Comparison of ENCODE assay signal across 8 cellular contexts in genomic region chr3:194139085-194139976, GRCh38. TPM values are rescaled to one million over a fixed set of nuclear protein-coding genes. Genes with fewer than 3 reads are reported as not detected.
DNase-seq lines count a peak whose midpoint lies in the region; ATAC-seq and TF ChIP-seq lines count a peak whose summit lies in the region.

No MANE protein-coding gene starts in this region.

- H3K9me3 ChIP-seq in liver (ENCODE audit: control insufficient read depth in 4 of 4, low read length in 3 of 4) = no peaks in the 10 kb centered on the region

- H3K36me3 ChIP-seq in liver (ENCODE audit: control insufficient read depth in 4 of 4, insufficient read depth in 3 of 4, low read depth in 1 of 4, low read length in 3 of 4) = peaks cover 0 to 7% (median 0%) of the 10 kb centered on the region in 4 donors

- peaks cover 10 to 48% (median 28%) of the 10 kb centered on the region in 4 donors for H3K4me1 ChIP-seq in liver (ENCODE audit: control insufficient read depth in 4 of 4, insufficient read depth in 4 of 4, low read length in 3 of 4)

- no peaks in the 10 kb centered on the region for H3K27me3 ChIP-seq in liver (ENCODE audit: control insufficient read depth in 4 of 4, insufficient read depth in 4 of 4, low read length in 3 of 4)

- TF ChIP-seq CTCF in liver (IDR thresholded peaks at IDR 0.05; ENCODE audit: low read depth, low read length, missing input control) = no peak

- 22% methylated on average over 25 of the region's 25 CpGs for WGBS in liver

- ATAC-seq in GM18867 (IDR thresholded peaks at IDR 0.05; ENCODE audit: unreplicated experiment) (no peak), GM18873 (IDR thresholded peaks at IDR 0.05; ENCODE audit: low FRiP score, unreplicated experiment) (no peak)

- DNase-seq in DMS79 treated with DMSO at 0.1 percent for 48 hours (lab: John Stamatoyannopoulos, UW) (peak; percentile 86), NCI-H2029 treated with DMSO at 0.1 percent for 48 hours (lab: John Stamatoyannopoulos, UW) (peak; percentile 68), caudate nucleus (lab: John Stamatoyannopoulos, UW) (peak in 2 of 61 donors; percentile 5 to 18), Ammon's horn (ENCODE audit: low spot score) (no peak), NOMO-1 (lab: John Stamatoyannopoulos, UW; ENCODE audit: unreplicated experiment in 2 of 2) (no peak)

- H3K27ac ChIP-seq in caudate nucleus (ENCODE audit: low read depth, low read length) (peak overlapping the region; percentile 14), liver (ENCODE audit: low read depth in 1 of 2, low read length in 2 of 2) (peak overlapping the region; percentile 87 to 92)

- no peak for TF ChIP-seq RAD21 in liver (IDR thresholded peaks at IDR 0.05)

- peak overlapping the region in 1 of 3 donors; percentile 89 for H3K4me3 ChIP-seq in liver (ENCODE audit: low read depth in 1 of 3, low read length in 3 of 3)

- H3K9ac ChIP-seq in liver (ENCODE audit: low read depth in 1 of 2, low read length in 2 of 2) = peak overlapping the region; percentile 69 to 94

TF ChIP-seq in liver, 16 proteins besides CTCF, POLR2A, EP300 and RAD21:
- TF ChIP-seq HNF4A (conservative IDR thresholded peaks at IDR 0.05) (no peak), YY1 (IDR thresholded peaks at IDR 0.05) (peak; percentile 3), HNF4G (IDR thresholded peaks at IDR 0.05) (no peak), GABPA (IDR thresholded peaks at IDR 0.05 in 1 of 2, conservative IDR thresholded peaks at IDR 0.05 in 1 of 2) (no peak)

RNA-seq across cellular contexts. Expression of gene HES1, which starts 3.4 kb away (rescaled TPM):
- 1 to 10 TPM; 5.3 to 6.8 TPM for total RNA-seq in liver
- 10 to 100 TPM; 11.2 to 12.5 TPM for polyA plus RNA-seq in liver

Comparison
In these comparisons a context has a peak if more than half of its experiments do, and no peak if none do; other contexts are left out.
1. DNase-seq: peak in DMS79 treated with DMSO at 0.1 percent for 48 hours (single experiment) and NCI-H2029 treated with DMSO at 0.1 percent for 48 hours (single experiment); none in Ammon's horn (single experiment) and NOMO-1 (0 of 2).